23 cellular contexts compared by ENCODE assay signal in genomic region chr3:37852771-37853170, GRCh38. TPM values are rescaled to one million over a fixed set of nuclear protein-coding genes. Genes with fewer than 3 reads are reported as not detected.
DNase-seq lines count a peak whose midpoint lies in the region; ATAC-seq and TF ChIP-seq lines count a peak whose summit lies in the region.
"Had no signal": no experiment of that assay in that cellular context is flagged by ENCODE, and none has a peak within 500 bp of the region (broad histone marks: within the 10 kb centered on the region; RNA-seq: fewer than 3 reads in every experiment).

No MANE protein-coding gene starts in this region.

- no peak overlapping the region for H2BK15ac ChIP-seq in IMR-90 (ENCODE audit: low read depth, low read length)

- TF ChIP-seq CTCF in C4-2B (conservative IDR thresholded peaks at IDR 0.05) (no peak), IMR-90 (conservative IDR thresholded peaks at IDR 0.05; ENCODE audit: low read depth, low read length) (no peak), body of pancreas (IDR thresholded peaks at IDR 0.05) (no peak)

- H3K79me1 ChIP-seq in IMR-90 (ENCODE audit: low read depth in 1 of 2, low read length in 2 of 2) = peaks cover 0 to 13% of the 10 kb centered on the region in 2 experiments; a peak in 2 of 4 replicates

- H2AFZ ChIP-seq in IMR-90 (replicated peaks; ENCODE audit: low read length, poor library complexity) = no peak overlapping the region

- no peak overlapping the region for H3K56ac ChIP-seq in IMR-90 (ENCODE audit: extremely low read depth, insufficient read depth, low read length)

- in situ Hi-C loops in IMR-90 (cut with MboI; ENCODE audit: low sequenced_read_pairs) = no loop called here

- CTCF ChIA-PET in IMR-90 (lab: Yijun Ruan, JAX) = interaction anchor here (1.0 to 1.8 kb wide), 4 partner anchors 115 to 151 kb away, joined by 3 to 7 read pairs (median 4); no protein-coding TSS in a partner anchor

- H3K27ac ChIP-seq in C4-2B (peak overlapping the region; percentile 71; the same call in 1 of the 2 replicates), IMR-90 (ENCODE audit: insufficient read depth, low read length) (no peak overlapping the region), epithelial cell of prostate (peak overlapping the region; percentile 84), body of pancreas (no peak overlapping the region)
- H3K27ac ChIP-seq: A549; BLaER1 treated with 17β-estradiol and CSF1 and Interleukin-3, amounts not matched to agents 10 nM and 100 nM had no signal

- TF ChIP-seq RAD21 in IMR-90 (IDR thresholded peaks at IDR 0.05; ENCODE audit: low read length) = no peak

- TF ChIP-seq POLR2A in IMR-90 (IDR thresholded peaks at IDR 0.05; ENCODE audit: low read depth, low read length) = no peak
- no peak for TF ChIP-seq POLR2A in body of pancreas (IDR thresholded peaks at IDR 0.05)

- DNase-seq in IMR-90 = no peak
- no peak for DNase-seq in epithelial cell of prostate (ENCODE audit: low read depth, low spot score)
- peak; percentile 47 for DNase-seq in mesenteric fat pad (ENCODE audit: low spot score)
- no peak for DNase-seq in stimulated activated CD4-positive, alpha-beta T cell treated with anti-CD3 and anti-CD28 coated beads, Interleukin-4, amount 100 ng/mL, for 24 hours
- no peak for DNase-seq in medulla oblongata (ENCODE audit: extremely low spot score)
- no peak for DNase-seq in body of pancreas
- DNase-seq: AML-193; CD4-positive, alpha-beta memory T cell; COR-L47; DMS53; GOT3; MG63; NCI-H1105 treated with DMSO at 0.1 percent for 48 hours; NCI-H2029; NCI-H2227 treated with DMSO at 0.1 percent for 48 hours; NCI-H510A; NCI-H69; RPMI8226; SHP77 treated with DMSO at 0.1 percent for 48 hours had no signal

- H4K91ac ChIP-seq in IMR-90 (ENCODE audit: insufficient read depth, low read depth, low read length) = no peak overlapping the region

- H2BK120ac ChIP-seq in IMR-90 (ENCODE audit: low read depth, low read length) = no peak overlapping the region

- H3K36me3 ChIP-seq in IMR-90 (ENCODE audit: control insufficient read depth, insufficient read depth, low read length) (peaks cover 7% of the 10 kb centered on the region; the same call in 1 of the 2 replicates), body of pancreas (replicated peaks in 1 of 2; ENCODE audit: insufficient read depth in 1 of 2, low read depth in 2 of 2) (no peaks in the 10 kb centered on the region)
- H3K36me3 ChIP-seq: MG63 had no signal

- H2AK5ac ChIP-seq in IMR-90 (ENCODE audit: low read depth, low read length) = 0 out of 2 replicates have a peak overlapping the region, but pooled peaks have one; percentile 45

- no TSS peak for BruUV-seq in IMR-90 (replicated peaks; lab: Mats Ljungman, UMichigan)

- H3K27me3 ChIP-seq in IMR-90 (ENCODE audit: control insufficient read depth, insufficient read depth, low read length) (no peaks in the 10 kb centered on the region), body of pancreas (no peaks in the 10 kb centered on the region)
- H3K27me3 ChIP-seq: BLaER1 treated with 17β-estradiol and CSF1 and Interleukin-3, amounts not matched to agents 10 nM and 100 nM; MG63 had no signal

- no peak for ATAC-seq in IMR-90 (ENCODE audit: low read depth)
- ATAC-seq in body of pancreas = no peak
- ATAC-seq: A549, HCT116 had no signal

- H2BK5ac ChIP-seq in IMR-90 (ENCODE audit: low read depth, low read length, poor library complexity, severe bottlenecking) = no peak overlapping the region

- POLR2A ChIA-PET in IMR-90 (lab: Charles Lee; ENCODE audit: unreplicated experiment) = no interaction called here

- dilution Hi-C loops in IMR-90 (cut with HindIII; ENCODE audit: low sequenced_read_pairs, unreplicated experiment) = no loop called here

- no peak overlapping the region for H4K8ac ChIP-seq in IMR-90 (ENCODE audit: low read depth in 2 of 2, low read length in 2 of 2)

- H3K23ac ChIP-seq in IMR-90 (ENCODE audit: low read depth, low read length) = no peak overlapping the region

- no peak overlapping the region for H3K14ac ChIP-seq in IMR-90 (replicated peaks; ENCODE audit: low read depth, low read length)

- no peak overlapping the region for H3K4ac ChIP-seq in IMR-90 (ENCODE audit: low read depth, low read length)

- H4K20me1 ChIP-seq in IMR-90 (ENCODE audit: insufficient read depth, low read length) = peaks cover 8% of the 10 kb centered on the region

- H3K9ac ChIP-seq in IMR-90 (ENCODE audit: low read depth, low read length) = no peak overlapping the region
- H3K9ac ChIP-seq: BLaER1 treated with 17β-estradiol and CSF1 and Interleukin-3, amounts not matched to agents 10 nM and 100 nM had no signal

- H3K9me3 ChIP-seq in IMR-90 (ENCODE audit: control insufficient read depth, insufficient read depth, low read length) (no peaks in the 10 kb centered on the region), body of pancreas (no peaks in the 10 kb centered on the region)
- H3K9me3 ChIP-seq: A549; BLaER1 treated with 17β-estradiol and CSF1 and Interleukin-3, amounts not matched to agents 10 nM and 100 nM; MG63 had no signal

- peaks cover 3% of the 10 kb centered on the region for H3K9me1 ChIP-seq in IMR-90 (ENCODE audit: insufficient read depth, low read length)

- no CpG with 5 or more reads among the region's 1 CpG for WGBS in IMR-90 (ENCODE audit: extremely low coverage in 2 of 2, insufficient read length in 1 of 2), 2 experiments
- WGBS in body of pancreas, 2 donors = 96 to 100% methylated on average over 1 of the region's 1 CpG

- 0 out of 2 replicates have a peak overlapping the region, but pooled peaks have one; percentile 46 for H2BK20ac ChIP-seq in IMR-90 (ENCODE audit: low read depth, low read length)

- H3K18ac ChIP-seq in IMR-90 (ENCODE audit: low read depth, low read length) = no peak overlapping the region

- no peak overlapping the region for H2AK9ac ChIP-seq in IMR-90 (replicated peaks; ENCODE audit: low read depth, low read length, poor library complexity)

- H3K4me3 ChIP-seq in IMR-90 (ENCODE audit: insufficient read depth, low read depth, low read length) = no peak overlapping the region
- no peak overlapping the region for H3K4me3 ChIP-seq in body of pancreas
- H3K4me3 ChIP-seq: A549; BLaER1 treated with 17β-estradiol and CSF1 and Interleukin-3, amounts not matched to agents 10 nM and 100 nM; MG63 had no signal

- intact Hi-C loops in IMR-90 (cut with micrococcal nuclease) (no loop called here), body of pancreas (cut with DNase I) (no loop called here)

- peaks cover 5% of the 10 kb centered on the region; the same call in 1 of the 2 replicates for H3K4me1 ChIP-seq in IMR-90 (ENCODE audit: control insufficient read depth, insufficient read depth, low read length)
- H3K4me1 ChIP-seq in body of pancreas = no peaks in the 10 kb centered on the region
- H3K4me1 ChIP-seq: BLaER1 treated with 17β-estradiol and CSF1 and Interleukin-3, amounts not matched to agents 10 nM and 100 nM had no signal

- no peak overlapping the region for H3K4me2 ChIP-seq in IMR-90 (ENCODE audit: low read depth, low read length)
- H3K4me2 ChIP-seq: A549; BLaER1 treated with 17β-estradiol and CSF1 and Interleukin-3, amounts not matched to agents 10 nM and 100 nM had no signal

- no peak overlapping the region for H4K5ac ChIP-seq in IMR-90 (ENCODE audit: low read depth, low read length)

TF ChIP-seq in IMR-90, 13 proteins besides CTCF, POLR2A, EP300 and RAD21:
- TF ChIP-seq NFE2L2 (IDR thresholded peaks at IDR 0.05; ENCODE audit: low read depth, low read length) (no peak), RFX5 (IDR thresholded peaks at IDR 0.05; ENCODE audit: low read depth, low read length) (no peak), MAZ (IDR thresholded peaks at IDR 0.05; ENCODE audit: borderline replicate concordance, low read depth, low read length) (no peak), CHD1 (IDR thresholded peaks at IDR 0.05; ENCODE audit: low read depth, low read length) (no peak), MXI1 (IDR thresholded peaks at IDR 0.05; ENCODE audit: borderline replicate concordance, low read depth, low read length) (no peak), MAFK (IDR thresholded peaks at IDR 0.05; ENCODE audit: low read depth, low read length) (no peak), RCOR1 (IDR thresholded peaks at IDR 0.05; ENCODE audit: insufficient replicate concordance, low read length) (no peak), USF2 (IDR thresholded peaks at IDR 0.05; ENCODE audit: low read depth, low read length) (no peak), BHLHE40 (IDR thresholded peaks at IDR 0.05; ENCODE audit: low read depth, low read length) (no peak), FOS (IDR thresholded peaks at IDR 0.05; ENCODE audit: low read depth, low read length) (no peak), SMC3 (IDR thresholded peaks at IDR 0.05; ENCODE audit: low read depth, low read length) (no peak), CEBPB (IDR thresholded peaks at IDR 0.05; ENCODE audit: low read depth, low read length) (no peak), ELK1 (IDR thresholded peaks at IDR 0.05; ENCODE audit: borderline replicate concordance, low read depth, low read length) (no peak)
TF ChIP-seq in IMR-90: peak in this region for 0.

RNA-seq across cellular contexts. Expression of gene CTDSPL, which starts 8.9 kb away (rescaled TPM):
- total RNA-seq in IMR-90 (2012; rRNA removed) (29.0 and 33.3 TPM in 2 replicates), mesenteric fat pad (19.0 TPM), body of pancreas (10 to 100 TPM; 23.6 to 25.4 TPM)
- 23.9 and 24.5 TPM in 2 replicates for polyA plus RNA-seq in IMR-90 (2012; rRNA removed)
- 16.1 and 16.4 TPM in 2 replicates for polyA plus RNA-seq in IMR-90 (2012; cell fraction: cytosol; rRNA removed)
- 17.1 and 36.9 TPM in 2 replicates for polyA plus RNA-seq in IMR-90 (2012; cell fraction: nucleus; rRNA removed; ENCODE audit: low replicate concordance)

Comparison
In these comparisons a context has a peak if more than half of its experiments do, and no peak if none do; other contexts are left out.
1. H3K27ac ChIP-seq: peak in C4-2B (single experiment) and epithelial cell of prostate (single experiment); none in IMR-90 (single experiment) and body of pancreas (0 of 4).